In the genomic region with DNA sequence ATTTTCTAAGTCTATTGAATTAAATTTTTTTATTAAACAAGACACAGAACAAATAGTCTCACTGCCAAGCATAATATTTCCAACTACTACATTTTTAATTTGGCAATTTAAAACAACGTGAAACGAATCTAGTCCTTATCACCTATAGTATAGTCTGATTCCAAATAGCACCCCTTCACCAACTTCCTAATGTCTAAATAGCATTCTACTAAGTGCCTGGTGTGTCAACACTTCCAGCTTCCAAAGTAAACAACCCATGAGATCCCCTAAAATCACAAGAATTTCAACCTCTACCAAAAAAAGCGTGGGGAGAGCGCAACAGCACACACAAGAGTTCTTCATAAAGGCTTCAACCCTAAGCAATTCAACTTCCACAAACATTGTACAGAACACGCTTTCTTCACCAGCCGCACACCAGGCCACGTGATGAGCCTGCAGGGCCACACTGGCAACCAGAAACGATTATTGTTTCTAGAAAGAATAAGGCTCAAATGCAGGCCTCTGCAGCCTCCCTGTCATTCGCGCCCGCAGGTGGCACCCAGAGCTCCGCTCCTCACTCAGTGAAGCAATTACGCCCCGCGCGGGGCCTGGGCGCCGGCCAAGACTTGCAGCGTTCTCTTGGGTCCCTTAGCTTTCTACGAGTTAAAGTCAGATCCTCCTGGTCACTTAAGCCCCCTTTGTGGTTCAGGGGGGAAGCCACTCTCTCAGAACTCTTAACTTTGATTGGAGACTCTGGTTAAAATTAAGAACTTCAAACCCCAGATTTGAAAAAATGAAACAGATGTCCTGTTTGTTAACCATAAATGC, we compare ENCODE assay signal across 13 cellular contexts. TPM values are rescaled to one million over a fixed set of nuclear protein-coding genes. Genes with fewer than 3 reads are reported as not detected.
DNase-seq lines count a peak whose midpoint lies in the region; ATAC-seq and TF ChIP-seq lines count a peak whose summit lies in the region.
"Had no signal": no experiment of that assay in that cellular context is flagged by ENCODE, and none has a peak within 500 bp of the region (broad histone marks: within the 10 kb centered on the region; RNA-seq: fewer than 3 reads in every experiment).

No MANE protein-coding gene starts in this region.

- no peaks in the 10 kb centered on the region for H3K36me3 Mint-ChIP-seq in activated CD4-positive, alpha-beta T cell treated with anti-CD3 and anti-CD28 coated beads for 36 hours (ENCODE audit: low read depth)

- H3K4me3 ChIP-seq in fibroblast of lung (replicated peaks in 1 of 4; ENCODE audit: control extremely low read depth in 1 of 4, insufficient read depth in 1 of 4, low read depth in 3 of 4, low read length in 4 of 4): no peak overlapping the region
- peak overlapping the region; percentile 34 for H3K4me3 ChIP-seq in retinal pigment epithelial cell (ENCODE audit: low read length)

- POLR2A ChIA-PET in activated CD4-positive, alpha-beta T cell treated with anti-CD3 and anti-CD28 coated beads for 36 hours (lab: Charles Lee): no interaction called here

- peaks cover 52% of the 10 kb centered on the region for H3K27me3 Mint-ChIP-seq in activated CD4-positive, alpha-beta T cell treated with anti-CD3 and anti-CD28 coated beads for 36 hours

- H3K4me2 ChIP-seq in fibroblast of lung (ENCODE audit: extremely low read depth, insufficient read depth, low read length): peak overlapping the region; percentile 26

- H3K4me1 Mint-ChIP-seq in activated CD4-positive, alpha-beta T cell treated with anti-CD3 and anti-CD28 coated beads for 36 hours: peaks cover 5% of the 10 kb centered on the region

- no peak overlapping the region for H2AFZ ChIP-seq in fibroblast of lung (ENCODE audit: low read length)

- ATAC-seq in activated CD4-positive, alpha-beta T cell treated with anti-CD3 and anti-CD28 coated beads for 36 hours: no peak
- ATAC-seq in HG03442 (IDR thresholded peaks at IDR 0.05; ENCODE audit: unreplicated experiment): no peak
- ATAC-seq in GM21447 (IDR thresholded peaks at IDR 0.05; ENCODE audit: unreplicated experiment): no peak
- ATAC-seq: activated naive CD8-positive, alpha-beta T cell treated with anti-CD3 and anti-CD28 coated beads, Interleukin-2, amount 50 U/mL, for 24 hours had no signal

- intact Hi-C loops in activated CD4-positive, alpha-beta T cell treated with anti-CD3 and anti-CD28 coated beads for 36 hours (cut with DNase I, micrococcal nuclease): loop anchor here in 1 of 2 experiments (5.0 kb wide), 1 partner anchor 834 kb away; no protein-coding TSS in a partner anchor

- no peaks in the 10 kb centered on the region for H3K9me3 ChIP-seq in fibroblast of lung (ENCODE audit: control insufficient read depth, insufficient read depth, low read depth, low read length)
- H3K9me3 ChIP-seq: testis had no signal

- CTCF ChIA-PET in activated CD4-positive, alpha-beta T cell treated with anti-CD3 and anti-CD28 coated beads for 36 hours (lab: Charles Lee): no interaction called here

- H3K36me3 ChIP-seq in fibroblast of lung (ENCODE audit: control insufficient read depth, insufficient read depth, low read length): no peaks in the 10 kb centered on the region

- peak; percentile 24 for DNase-seq in activated CD4-positive, alpha-beta T cell treated with anti-CD3 and anti-CD28 coated beads for 48 hours
- no peak for DNase-seq in activated CD4-positive, alpha-beta T cell treated with anti-CD3 and anti-CD28 coated beads for 36 hours
- DNase-seq in NCI-H1092 treated with DMSO at 0.1 percent for 48 hours (lab: John Stamatoyannopoulos, UW): peak; percentile 82
- DNase-seq in fibroblast of lung (ENCODE audit: low read depth in 2 of 2): no peak
- DNase-seq in retinal pigment epithelial cell (ENCODE audit: low read depth): no peak
- DNase-seq in activated naive CD4-positive, alpha-beta T cell treated with anti-CD3 and anti-CD28 coated beads, Interleukin-2, amount 50 U/mL, for 16 hours: no peak
- DNase-seq: activated naive CD8-positive, alpha-beta T cell treated with anti-CD3 and anti-CD28 coated beads, Interleukin-2, amount 50 U/mL, for 24 hours; NCI-H526 treated with DMSO at 0.1 percent for 48 hours; testis had no signal

- no peak overlapping the region for H3K27ac ChIP-seq in fibroblast of lung (ENCODE audit: insufficient read depth, low read length)
- H3K27ac ChIP-seq: testis had no signal

- H3K27ac Mint-ChIP-seq in activated CD4-positive, alpha-beta T cell treated with anti-CD3 and anti-CD28 coated beads for 36 hours: no peak overlapping the region
- H3K27ac Mint-ChIP-seq: activated naive CD8-positive, alpha-beta T cell treated with anti-CD3 and anti-CD28 coated beads, Interleukin-2, amount 50 U/mL, for 24 hours; dendritic cell treated with granulocyte-macrophage colony-stimulating factor and Interleukin-4, amounts not matched to agents 40 ng/mL and 50 ng/mL, for 4 days had no signal

- no peaks in the 10 kb centered on the region for H4K20me1 ChIP-seq in fibroblast of lung (ENCODE audit: control insufficient read depth, extremely low read depth, insufficient read depth, low read length)

- H3K4me1 ChIP-seq in fibroblast of lung (ENCODE audit: control insufficient read depth, extremely low read depth, insufficient read depth, low read length): no peaks in the 10 kb centered on the region

- no peak overlapping the region for H3K4me3 Mint-ChIP-seq in activated CD4-positive, alpha-beta T cell treated with anti-CD3 and anti-CD28 coated beads for 36 hours
- H3K4me3 Mint-ChIP-seq: activated naive CD8-positive, alpha-beta T cell treated with anti-CD3 and anti-CD28 coated beads, Interleukin-2, amount 50 U/mL, for 24 hours; dendritic cell treated with granulocyte-macrophage colony-stimulating factor and Interleukin-4, amounts not matched to agents 40 ng/mL and 50 ng/mL, for 4 days had no signal

- H3K79me2 ChIP-seq in fibroblast of lung (ENCODE audit: control insufficient read depth, insufficient read depth, low read length): no peaks in the 10 kb centered on the region

- H3K27me3 ChIP-seq in fibroblast of lung (ENCODE audit: control insufficient read depth, insufficient read depth, low read length): peaks cover 64% of the 10 kb centered on the region
- H3K27me3 ChIP-seq: testis had no signal

- TF ChIP-seq CTCF in fibroblast of lung (conservative IDR thresholded peaks at IDR 0.05 in 1 of 2, IDR thresholded peaks at IDR 0.05 in 1 of 2; ENCODE audit: low read depth in 1 of 2, low read length in 2 of 2): no peak
- peak; percentile 8 for TF ChIP-seq CTCF in retinal pigment epithelial cell (conservative IDR thresholded peaks at IDR 0.05; ENCODE audit: low read depth, low read length)

- H3K9me3 Mint-ChIP-seq in activated CD4-positive, alpha-beta T cell treated with anti-CD3 and anti-CD28 coated beads for 36 hours (ENCODE audit: low read depth): no peaks in the 10 kb centered on the region
- H3K9me3 Mint-ChIP-seq: activated naive CD8-positive, alpha-beta T cell treated with anti-CD3 and anti-CD28 coated beads, Interleukin-2, amount 50 U/mL, for 24 hours; dendritic cell treated with granulocyte-macrophage colony-stimulating factor and Interleukin-4, amounts not matched to agents 40 ng/mL and 50 ng/mL, for 4 days had no signal

- H3K9ac ChIP-seq in fibroblast of lung (ENCODE audit: insufficient read depth, low read length): no peak overlapping the region

RNA-seq across cellular contexts. Expression of a gene that starts 18.4 kb away (rescaled TPM):
- not detected for total RNA-seq in activated CD4-positive, alpha-beta T cell treated with anti-CD3 and anti-CD28 coated beads for 36 hours
- total RNA-seq in fibroblast of lung: not detected in 2 replicates
- not detected in 2 replicates for polyA plus RNA-seq in fibroblast of lung
- not detected in 2 replicates for polyA plus RNA-seq in fibroblast of lung (2012)
- polyA minus RNA-seq in fibroblast of lung (ENCODE audit: low replicate concordance): not detected in 2 replicates
- total RNA-seq: right cardiac atrium had no signal
- polyA plus RNA-seq: right cardiac atrium had no signal

Comparison
In these comparisons a context has a peak if more than half of its experiments do, and no peak if none do; other contexts are left out.
1. DNase-seq: peak in activated CD4-positive, alpha-beta T cell treated with anti-CD3 and anti-CD28 coated beads for 48 hours (single experiment) and NCI-H1092 treated with DMSO at 0.1 percent for 48 hours (single experiment); none in activated CD4-positive, alpha-beta T cell treated with anti-CD3 and anti-CD28 coated beads for 36 hours (single experiment), fibroblast of lung (0 of 2), retinal pigment epithelial cell (single experiment) and activated naive CD4-positive, alpha-beta T cell treated with anti-CD3 and anti-CD28 coated beads, Interleukin-2, amount 50 U/mL, for 16 hours (single experiment).